ENCODE assay signal across 7 cellular contexts in the genomic region with DNA sequence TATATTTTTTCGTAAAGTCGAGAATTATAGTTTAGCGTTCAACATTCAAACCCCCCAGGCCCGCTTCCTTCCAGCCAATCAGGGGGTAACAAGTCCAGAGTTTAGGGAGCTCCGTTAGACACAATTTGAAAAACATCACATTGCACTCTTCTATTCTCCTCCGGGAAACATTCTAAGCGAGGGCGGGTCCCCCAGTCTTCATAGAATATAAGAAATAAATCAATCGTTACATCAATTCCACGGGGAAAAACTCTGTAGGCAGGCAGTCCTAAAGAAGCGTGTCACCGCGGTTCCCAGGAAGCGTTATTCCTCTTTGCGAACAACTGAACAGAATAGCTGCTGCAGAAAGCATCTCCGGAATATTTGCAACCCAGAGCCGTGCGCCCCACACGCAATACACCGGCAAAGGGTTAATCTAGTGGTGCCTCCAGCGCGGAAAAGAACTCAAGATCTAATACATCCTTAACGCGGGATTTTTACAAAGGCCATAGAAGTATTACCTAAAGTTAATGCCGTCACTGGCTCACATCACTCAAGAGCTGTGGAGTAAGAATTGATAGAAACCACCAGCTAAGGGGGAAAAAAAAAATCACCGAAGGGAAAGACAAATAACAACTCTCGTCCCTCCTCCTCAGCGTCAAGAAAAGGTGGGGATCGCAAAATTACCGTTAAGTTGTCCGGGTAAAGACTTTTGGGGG.
A peak's percentile ranks its signal among the peaks of the same experiment; 100 is the strongest.
DNase-seq lines count a peak whose midpoint lies in the region; ATAC-seq, FAIRE-seq and TF ChIP-seq lines count a peak whose summit lies in the region.

No MANE protein-coding gene starts in this region.

- ATAC-seq in natural killer cell treated with Interleukin-12 subunit alpha and Interleukin-12 subunit beta and Interleukin-15 and Interleukin-18, amount 100 ng/mL, for 72 hours = peak; percentile 4 to 32
- ATAC-seq in GM19395 (IDR thresholded peaks at IDR 0.05; ENCODE audit: unreplicated experiment) = no peak

- no peaks in the 10 kb centered on the region for H3K4me1 ChIP-seq in esophagus (ENCODE audit: control insufficient read depth in 2 of 2, insufficient read depth in 2 of 2, low read length in 1 of 2)

- CTCF ChIA-PET in activated CD4-positive, alpha-beta memory T cell treated with anti-CD3 and anti-CD28 coated beads, Interleukin-2, amount 10 ng/mL, durations not matched to agents 7 days and 5 days (lab: Charles Lee) = interaction anchor here (1.0 to 10.0 kb wide), 7 partner anchors 46 to 989 kb away, joined by 3 to 82 read pairs (median 3); partner anchors contain the start of gene TRIM13

- H3K27ac ChIP-seq in esophagus (ENCODE audit: low read depth in 2 of 2, low read length in 1 of 2) = peak overlapping the region; percentile 95 to 97

- FAIRE-seq in urothelium cell line (lab: Jason Lieb, UNC) = no peak

- no peaks in the 10 kb centered on the region for H3K9me3 Mint-ChIP-seq in activated CD4-positive, alpha-beta memory T cell treated with anti-CD3 and anti-CD28 coated beads, Interleukin-2, amount 10 ng/mL, durations not matched to agents 7 days and 5 days
- H3K9me3 Mint-ChIP-seq in natural killer cell treated with Interleukin-12 subunit alpha and Interleukin-12 subunit beta and Interleukin-15 and Interleukin-18, amount 100 ng/mL, for 72 hours = no peaks in the 10 kb centered on the region

- no peaks in the 10 kb centered on the region for H3K9me3 ChIP-seq in esophagus (ENCODE audit: control insufficient read depth in 2 of 2, insufficient read depth in 1 of 2, low read depth in 1 of 2, low read length in 1 of 2)

- peak overlapping the region; percentile 78 to 96 for H3K4me3 ChIP-seq in esophagus (ENCODE audit: low read depth in 1 of 2, low read length in 2 of 2)

- H3K4me1 Mint-ChIP-seq in activated CD4-positive, alpha-beta memory T cell treated with anti-CD3 and anti-CD28 coated beads, Interleukin-2, amount 10 ng/mL, durations not matched to agents 7 days and 5 days = peaks cover 50% of the 10 kb centered on the region
- H3K4me1 Mint-ChIP-seq in natural killer cell treated with Interleukin-12 subunit alpha and Interleukin-12 subunit beta and Interleukin-15 and Interleukin-18, amount 100 ng/mL, for 72 hours (ENCODE audit: low read depth in 2 of 2) = peaks cover 24 to 39% of the 10 kb centered on the region in 2 donors

- peak overlapping the region; percentile 98 for H3K4me3 Mint-ChIP-seq in activated CD4-positive, alpha-beta memory T cell treated with anti-CD3 and anti-CD28 coated beads, Interleukin-2, amount 10 ng/mL, durations not matched to agents 7 days and 5 days
- peak overlapping the region; percentile 96 for H3K4me3 Mint-ChIP-seq in natural killer cell treated with Interleukin-12 subunit alpha and Interleukin-12 subunit beta and Interleukin-15 and Interleukin-18, amount 100 ng/mL, for 72 hours

- WGBS in esophagus, 2 donors = 1% methylated on average over 31 of the region's 31 CpGs

- no peaks in the 10 kb centered on the region for H3K27me3 Mint-ChIP-seq in activated CD4-positive, alpha-beta memory T cell treated with anti-CD3 and anti-CD28 coated beads, Interleukin-2, amount 10 ng/mL, durations not matched to agents 7 days and 5 days
- H3K27me3 Mint-ChIP-seq in natural killer cell treated with Interleukin-12 subunit alpha and Interleukin-12 subunit beta and Interleukin-15 and Interleukin-18, amount 100 ng/mL, for 72 hours = no peaks in the 10 kb centered on the region

- no peaks in the 10 kb centered on the region for H3K36me3 ChIP-seq in esophagus (ENCODE audit: control insufficient read depth in 2 of 2, insufficient read depth in 2 of 2, low read length in 1 of 2)

- H3K36me3 Mint-ChIP-seq in activated CD4-positive, alpha-beta memory T cell treated with anti-CD3 and anti-CD28 coated beads, Interleukin-2, amount 10 ng/mL, durations not matched to agents 7 days and 5 days (ENCODE audit: low read depth) = peaks cover 53% of the 10 kb centered on the region
- H3K36me3 Mint-ChIP-seq in natural killer cell treated with Interleukin-12 subunit alpha and Interleukin-12 subunit beta and Interleukin-15 and Interleukin-18, amount 100 ng/mL, for 72 hours = peaks cover 26% of the 10 kb centered on the region

- H3K27me3 ChIP-seq in esophagus (ENCODE audit: control insufficient read depth in 1 of 2, insufficient read depth in 2 of 2, low read length in 2 of 2) = no peaks in the 10 kb centered on the region

- TF ChIP-seq CTCF in GM10266 (IDR thresholded peaks at IDR 0.05; ENCODE audit: control insufficient read depth, insufficient read depth, low read depth, missing control alignments) = no peak

- POLR2A ChIA-PET in activated CD4-positive, alpha-beta memory T cell treated with anti-CD3 and anti-CD28 coated beads, Interleukin-2, amount 10 ng/mL, durations not matched to agents 7 days and 5 days (lab: Charles Lee) = interaction anchor here (0.6 to 21.3 kb wide), 28 partner anchors 9 to 1373 kb away, joined by 3 to 661 read pairs (median 5); partner anchors contain the start of genes CAB39L, KPNA3, RNASEH2B and SETDB2

- peak overlapping the region; percentile 99 for H3K27ac Mint-ChIP-seq in activated CD4-positive, alpha-beta memory T cell treated with anti-CD3 and anti-CD28 coated beads, Interleukin-2, amount 10 ng/mL, durations not matched to agents 7 days and 5 days
- peak overlapping the region; percentile 99 for H3K27ac Mint-ChIP-seq in natural killer cell treated with Interleukin-12 subunit alpha and Interleukin-12 subunit beta and Interleukin-15 and Interleukin-18, amount 100 ng/mL, for 72 hours

- DNase-seq in GM10266 (ENCODE audit: extremely low spot score) = peak; percentile 11
- peak; percentile 57 for DNase-seq in NCI-H1417 treated with DMSO at 0.1 percent for 48 hours (lab: John Stamatoyannopoulos, UW)
- DNase-seq in activated CD4-positive, alpha-beta memory T cell treated with anti-CD3 and anti-CD28 coated beads, Interleukin-2, amount 10 ng/mL, durations not matched to agents 7 days and 5 days = peak; percentile 43
- peak; percentile 68 for DNase-seq in natural killer cell treated with Interleukin-12 subunit alpha and Interleukin-12 subunit beta and Interleukin-15 and Interleukin-18, amount 100 ng/mL, for 72 hours (ENCODE audit: low spot score)
- DNase-seq in urothelium cell line (ENCODE audit: low spot score) = peak; percentile 2

Comparison
In these comparisons a context has a peak if more than half of its experiments do, and no peak if none do; other contexts are left out.
1. DNase-seq: peak in every context shown above with its lines; median percentile 68 in natural killer cell treated with Interleukin-12 subunit alpha and Interleukin-12 subunit beta and Interleukin-15 and Interleukin-18, amount 100 ng/mL, for 72 hours; 57 in NCI-H1417 treated with DMSO at 0.1 percent for 48 hours; 43 in activated CD4-positive, alpha-beta memory T cell treated with anti-CD3 and anti-CD28 coated beads, Interleukin-2, amount 10 ng/mL, durations not matched to agents 7 days and 5 days; 11 in GM10266; 2 in urothelium cell line.